Comparison of ENCODE assay signal across 29 cellular contexts in genomic region chr17:320139-320538, GRCh38. TPM values are rescaled to one million over a fixed set of nuclear protein-coding genes. Genes with fewer than 3 reads are reported as not detected.
DNase-seq lines count a peak whose midpoint lies in the region; ATAC-seq, FAIRE-seq and TF ChIP-seq lines count a peak whose summit lies in the region.
"Had no signal": no experiment of that assay in that cellular context is flagged by ENCODE, and none has a peak within 500 bp of the region (broad histone marks: within the 10 kb centered on the region; RNA-seq: fewer than 3 reads in every experiment).

No MANE protein-coding gene starts in this region.

- H4K20me1 ChIP-seq in HepG2 (ENCODE audit: insufficient read depth, low read length): no peaks in the 10 kb centered on the region

- in situ Hi-C loops in HepG2 (cut with HindIII; ENCODE audit: extremely low pct_ligation_motif_present, low pct_unique_long_range_greater_than_20kb): no loop called here

- H3K27ac ChIP-seq in HepG2 (ENCODE audit: extremely low read length, insufficient read depth, low read length) (no peak overlapping the region), sigmoid colon (no peak overlapping the region)
- H3K27ac ChIP-seq: C4-2B, cardiac muscle cell, coronary artery, neutrophil, prostate gland, upper lobe of left lung had no signal

- H3K27me3 ChIP-seq in HepG2 (ENCODE audit: control insufficient read depth in 1 of 2, insufficient read depth in 2 of 2, low read length in 2 of 2) (no peaks in the 10 kb centered on the region), sigmoid colon (no peaks in the 10 kb centered on the region)
- H3K27me3 ChIP-seq: cardiac muscle cell, upper lobe of left lung had no signal

- ATAC-seq in HepG2: no peak
- ATAC-seq: activated CD8-positive, alpha-beta T cell treated with anti-CD3 and anti-CD28 coated beads, Interleukin-2, amount 10 ng/mL, durations not matched to agents 7 days and 5 days; stimulated activated naive B cell treated with anti-CD40 and anti-IgM and Interleukin-4, amounts not matched to agents 10 μg/mL and 1 μg/mL and 100 μg/mL, for 72 hours had no signal

- FAIRE-seq in HepG2 (lab: Jason Lieb, UNC): no peak
- FAIRE-seq: astrocyte, GM12892 had no signal

- intact Hi-C loops in HepG2 (cut with micrococcal nuclease; ENCODE audit: unreplicated experiment): no loop called here
- intact Hi-C loops in sigmoid colon (cut with DNase I): no loop called here

- TF ChIP-seq EP300 in HepG2 (IDR thresholded peaks at IDR 0.05; ENCODE audit: low read depth in 2 of 2, low read length in 2 of 2) (no peak), HepG2 (CRISPR knock-in tag; IDR thresholded peaks at IDR 0.05; ENCODE audit: borderline replicate concordance) (no peak), sigmoid colon (IDR thresholded peaks at IDR 0.05) (no peak)

- TF ChIP-seq RAD21 in HepG2 (CRISPR knock-in tag; IDR thresholded peaks at IDR 0.05): no peak

- H3K9me3 ChIP-seq in HepG2 (ENCODE audit: low read length) (peaks cover 21% of the 10 kb centered on the region), sigmoid colon (no peaks in the 10 kb centered on the region)
- H3K9me3 ChIP-seq: neutrophil, prostate gland, upper lobe of left lung had no signal

- TF ChIP-seq CTCF in HepG2 (CRISPR knock-in tag; IDR thresholded peaks at IDR 0.05) (no peak), sigmoid colon (IDR thresholded peaks at IDR 0.05) (no peak)

- H3K4me3 ChIP-seq in HepG2 (replicated peaks in 1 of 3; ENCODE audit: insufficient read depth in 1 of 3, low read depth in 2 of 3, low read length in 3 of 3) (no peak overlapping the region), sigmoid colon (no peak overlapping the region)
- H3K4me3 ChIP-seq: cardiac muscle cell, coronary artery, prostate gland, upper lobe of left lung had no signal

- no peaks in the 10 kb centered on the region for H3K79me2 ChIP-seq in HepG2 (ENCODE audit: insufficient read depth, low read length)

- no peak for TF ChIP-seq POLR2A in HepG2 (IDR thresholded peaks at IDR 0.05; ENCODE audit: insufficient read depth in 1 of 2, low read depth in 2 of 2, low read length in 2 of 2)
- TF ChIP-seq POLR2A in sigmoid colon (IDR thresholded peaks at IDR 0.05): no peak

- no peak overlapping the region for H3K9ac ChIP-seq in HepG2 (ENCODE audit: insufficient read depth, low read depth, low read length)

- H3K36me3 ChIP-seq in HepG2 (replicated peaks in 1 of 2; ENCODE audit: control insufficient read depth in 1 of 2, insufficient read depth in 2 of 2, low read length in 2 of 2): peaks cover 5 to 9% of the 10 kb centered on the region in 2 experiments; a peak in 3 of 5 replicates
- no peaks in the 10 kb centered on the region for H3K36me3 ChIP-seq in sigmoid colon
- H3K36me3 ChIP-seq: cardiac muscle cell, neutrophil, prostate gland had no signal

- peak; percentile 3 to 35 for DNase-seq in NCI-H524 (lab: John Stamatoyannopoulos, UW)
- no peak for DNase-seq in NCI-H524 treated with DMSO at 0.1 percent for 48 hours (lab: John Stamatoyannopoulos, UW)
- peak; percentile 36 for DNase-seq in SK-N-DZ (ENCODE audit: low spot score)
- no peak for DNase-seq in HepG2 (ENCODE audit: low spot score)
- peak; percentile 54 for DNase-seq in sigmoid colon
- no peak for DNase-seq in activated gamma-delta T cell (lab: John Stamatoyannopoulos, UW)
- no peak for DNase-seq in HuH-7 (ENCODE audit: low spot score)
- no peak for DNase-seq in NCI-H510A treated with DMSO at 0.1 percent for 48 hours (lab: John Stamatoyannopoulos, UW)
- DNase-seq: 8988T; activated CD4-positive, alpha-beta T cell treated with anti-CD3 and anti-CD28 coated beads for 4 hours; activated CD8-positive, alpha-beta T cell treated with anti-CD3 and anti-CD28 coated beads, Interleukin-2, amount 10 ng/mL, durations not matched to agents 7 days and 5 days; COR-L47; effector CD8-positive, alpha-beta T cell; immature natural killer cell; mesendoderm; NCI-H1048; NCI-H187 treated with DMSO at 0.1 percent for 48 hours; NCI-H69; SHP77 treated with DMSO at 0.1 percent for 48 hours; stimulated activated naive B cell treated with anti-CD40 and anti-IgM and Interleukin-4, amounts not matched to agents 10 μg/mL and 1 μg/mL and 100 μg/mL, for 72 hours; T-helper 9 cell; upper lobe of left lung had no signal

- CTCF ChIA-PET in HepG2 (lab: Yijun Ruan, JAX; ENCODE audit: low intra/inter-chr PET ratio, low total read pairs): no interaction called here

- POLR2A ChIA-PET in HepG2 (lab: Yijun Ruan, JAX): no interaction called here

- WGBS in HepG2 (ENCODE audit: low lambda C conversion rate): 98% methylated on average over 9 of the region's 9 CpGs
- WGBS in sigmoid colon, 2 donors: 86 to 89% methylated on average over 9 of the region's 9 CpGs

- no TSS peak for BruUV-seq in HepG2 (replicated peaks; lab: Mats Ljungman, UMichigan)

- H3K4me2 ChIP-seq in HepG2 (ENCODE audit: low read depth, low read length): no peak overlapping the region

- no peak overlapping the region for H2AFZ ChIP-seq in HepG2 (ENCODE audit: low read length)

- no peaks in the 10 kb centered on the region for H3K4me1 ChIP-seq in HepG2 (ENCODE audit: insufficient read depth, low read length)
- H3K4me1 ChIP-seq in sigmoid colon: no peaks in the 10 kb centered on the region
- H3K4me1 ChIP-seq: prostate gland, upper lobe of left lung had no signal

TF ChIP-seq in HepG2, 621 proteins besides CTCF, POLR2A, EP300 and RAD21:
- TF ChIP-seq HNRNPK (IDR thresholded peaks at IDR 0.05; ENCODE audit: low read depth, low read length, poor library complexity, severe bottlenecking): peak; percentile 83
- TF ChIP-seq ZFP37 (CRISPR knock-in tag; IDR thresholded peaks at IDR 0.05; ENCODE audit: borderline replicate concordance): no peak
- TF ChIP-seq ZBTB21 (CRISPR knock-in tag; IDR thresholded peaks at IDR 0.05): no peak
- TF ChIP-seq HOXA9 (CRISPR knock-in tag; IDR thresholded peaks at IDR 0.05; ENCODE audit: borderline replicate concordance): no peak

RNA-seq across cellular contexts. Expression of gene RPH3AL, which starts 32.5 kb away (rescaled TPM):
- 48.2 and 70.3 TPM in 2 replicates for polyA plus RNA-seq in SK-N-DZ (2014; cell fraction: cytosol; rRNA removed)
- 16.2 and 17.4 TPM in 2 replicates for polyA plus RNA-seq in SK-N-DZ (2014; cell fraction: nucleus; rRNA removed)
- total RNA-seq in HepG2 (2016; rRNA removed; fragmentation: Illumina TruSeq; extraction: Trizol) (6.7 and 7.8 TPM in 2 replicates), sigmoid colon (10 to 100 TPM in 1 of 4 donors, 1 to 10 TPM in 3; 1.8 to 12.7 (median 3.1) TPM)
- 10.8 and 13.9 TPM in 2 replicates for total RNA-seq in HepG2 (2016; cell fraction: cytosol; rRNA removed; fragmentation: Illumina TruSeq; extraction: Trizol; ENCODE audit: low read depth)
- 8.0 and 8.6 TPM in 2 replicates for total RNA-seq in HepG2 (2016; cell fraction: insoluble cytoplasmic fraction; rRNA removed; fragmentation: Illumina TruSeq; extraction: Trizol)
- total RNA-seq in HepG2 (2016; cell fraction: membrane; rRNA removed; fragmentation: Illumina TruSeq; extraction: Trizol): 12.1 and 13.4 TPM in 2 replicates
- total RNA-seq in HepG2 (2016; cell fraction: nucleus; rRNA removed; fragmentation: Illumina TruSeq; extraction: Trizol): 6.4 and 8.4 TPM in 2 replicates
- polyA plus RNA-seq in HepG2 (2011; rRNA removed) (16.4 and 20.7 TPM in 2 replicates), sigmoid colon (10 to 100 TPM; 14.2 to 23.1 (median 15.0) TPM)
- polyA plus RNA-seq in HepG2 (2011; cell fraction: cytosol; rRNA removed): 14.3 and 17.0 TPM in 2 replicates
- 21.3 and 26.7 TPM in 2 replicates for polyA plus RNA-seq in HepG2 (2011; cell fraction: nucleus; rRNA removed)
- 11.7 and 14.0 TPM in 2 replicates for polyA plus RNA-seq in HepG2 (2012)
- 4.1 and 4.3 TPM in 2 replicates for polyA plus RNA-seq in HepG2 (2016; cell fraction: cytosol; fragmentation: Illumina TruSeq; extraction: Trizol; ENCODE audit: low read depth)
- 6.7 and 7.3 TPM in 2 replicates for polyA plus RNA-seq in HepG2 (2016; cell fraction: insoluble cytoplasmic fraction; fragmentation: Illumina TruSeq; extraction: Trizol; ENCODE audit: low read depth)
- polyA plus RNA-seq in HepG2 (2016; cell fraction: membrane; fragmentation: Illumina TruSeq; extraction: Trizol; ENCODE audit: low read depth): 9.3 and 12.3 TPM in 2 replicates
- polyA plus RNA-seq in HepG2 (2016; cell fraction: nucleus; fragmentation: Illumina TruSeq; extraction: Trizol; ENCODE audit: insufficient read depth, low read depth): 8.0 and 9.6 TPM in 2 replicates
- 4.7 and 30.0 TPM in 2 replicates for polyA minus RNA-seq in HepG2 (2011; rRNA and poly(A)+ RNA removed; ENCODE audit: low replicate concordance)
- 12.5 TPM in 2 replicates for polyA minus RNA-seq in HepG2 (2011; cell fraction: cytosol; rRNA and poly(A)+ RNA removed)
- polyA minus RNA-seq in HepG2 (2011; cell fraction: nucleus; rRNA and poly(A)+ RNA removed): 29.4 and 31.1 TPM in 2 replicates

Comparison
In these comparisons a context has a peak if more than half of its experiments do, and no peak if none do; other contexts are left out.
1. DNase-seq: peak in NCI-H524 (2 of 2), SK-N-DZ (single experiment) and sigmoid colon (single experiment); none in NCI-H524 treated with DMSO at 0.1 percent for 48 hours (single experiment), HepG2 (single experiment), activated gamma-delta T cell (single experiment), HuH-7 (single experiment) and NCI-H510A treated with DMSO at 0.1 percent for 48 hours (single experiment).